In genomic region chr7:54758702-54759665, GRCh38 we compare ENCODE assay signal across 8 cellular contexts.
DNase-seq lines count a peak whose midpoint lies in the region; ATAC-seq and TF ChIP-seq lines count a peak whose summit lies in the region.

Gene SEC61G, minus strand, starts transcription at chr7:54759211. Its CDS starts 1,623 bp downstream, at chr7:54757588.

- H3K36me3 Mint-ChIP-seq in central memory CD8-positive, alpha-beta T cell (ENCODE audit: insufficient read depth), result peaks cover 15% of the 10 kb centered on the region

- no peaks in the 10 kb centered on the region for H3K9me3 Mint-ChIP-seq in central memory CD8-positive, alpha-beta T cell

- DNase-seq in AG09309 (ENCODE audit: low read depth) (peak; percentile 92), NCI-H446 (lab: John Stamatoyannopoulos, UW) (peak; percentile 87 to 98), iris pigment epithelial cell (ENCODE audit: low read depth) (peak; percentile 97)
- peak; percentile 91 for DNase-seq in activated CD4-positive, CD25-positive, alpha-beta regulatory T cell treated with anti-CD3 and anti-CD28 coated beads, Interleukin-2, amount 50 U/mL, for 16 hours (ENCODE audit: low read depth, low spot score)
- peak; percentile 91 to 95 for DNase-seq in central memory CD8-positive, alpha-beta T cell (ENCODE audit: low spot score in 2 of 2)
- peak; percentile 93 to 94 for DNase-seq in stimulated activated CD4-positive, alpha-beta T cell treated with anti-CD3 and anti-CD28 coated beads, Interleukin-12 subunit alpha, Interleukin-12 subunit beta, amount 100 ng/mL, for 24 hours (ENCODE audit: low read depth in 2 of 2)

- no peak for TF ChIP-seq CTCF in AG09309 (IDR thresholded peaks at IDR 0.05; ENCODE audit: control insufficient read depth, insufficient read depth, low read depth, low read length, missing control alignments)

- H3K4me3 Mint-ChIP-seq in central memory CD8-positive, alpha-beta T cell, result peak within 1 kb of the TSS; percentile 94

- peaks cover 30% of the 10 kb centered on the region for H3K4me1 Mint-ChIP-seq in central memory CD8-positive, alpha-beta T cell

- no peaks in the 10 kb centered on the region for H3K27me3 Mint-ChIP-seq in central memory CD8-positive, alpha-beta T cell

- peak within 1 kb of the TSS; percentile 94 for H3K27ac Mint-ChIP-seq in central memory CD8-positive, alpha-beta T cell (ENCODE audit: low read depth)

- peak within 1 kb of the TSS; percentile 85 for H3K4me3 ChIP-seq in AG09309 (ENCODE audit: control insufficient read depth, low read depth, low read length)

- ATAC-seq in GM19025 (IDR thresholded peaks at IDR 0.05; ENCODE audit: low read depth, unreplicated experiment) (peak; percentile 93), HG03342 (IDR thresholded peaks at IDR 0.05; ENCODE audit: unreplicated experiment) (peak; percentile 96)
- peak; percentile 98 for ATAC-seq in central memory CD8-positive, alpha-beta T cell (replicated peaks; ENCODE audit: extremely low read depth, poor library complexity, severe bottlenecking)

Comparison
In these comparisons a context has a peak if more than half of its experiments do, and no peak if none do; other contexts are left out.
1. Peak in every context shown above with its lines: DNase-seq, ATAC-seq and H3K4me3 ChIP-seq.